3 cellular contexts compared by ENCODE assay signal in genomic region chr6:10957414-10957886, GRCh38.
A peak's percentile ranks its signal among the peaks of the same experiment; 100 is the strongest.
TF ChIP-seq lines count a peak whose summit lies in the region.

No MANE protein-coding gene starts in this region.

TF ChIP-seq in HepG2, 621 proteins besides CTCF, POLR2A, EP300 and RAD21 (continues in another document):
- TF ChIP-seq ZNF274 (CRISPR knock-in tag; IDR thresholded peaks at IDR 0.05) (no peak), MATR3 (CRISPR knock-in tag; IDR thresholded peaks at IDR 0.05) (no peak), MZF1 (CRISPR knock-in tag; IDR thresholded peaks at IDR 0.05; ENCODE audit: borderline replicate concordance) (no peak), ZBTB7A (CRISPR knock-in tag; IDR thresholded peaks at IDR 0.05) (peak; percentile 36; the same call in 1 of the 2 replicates), ZNF780A (CRISPR knock-in tag; IDR thresholded peaks at IDR 0.05) (no peak), SNAPC2 (CRISPR knock-in tag; IDR thresholded peaks at IDR 0.05) (no peak), REPIN1 (CRISPR knock-in tag; IDR thresholded peaks at IDR 0.05; ENCODE audit: borderline replicate concordance, low read depth) (no peak; the same call in 1 of the 2 replicates), PRPF4 (IDR thresholded peaks at IDR 0.05; ENCODE audit: low read depth, low read length, poor library complexity, severe bottlenecking) (no peak), HNF1B (CRISPR knock-in tag; IDR thresholded peaks at IDR 0.05) (peak; percentile 93), ZNF180 (CRISPR knock-in tag; IDR thresholded peaks at IDR 0.05; ENCODE audit: borderline replicate concordance, low read depth) (no peak), ZNF547 (CRISPR knock-in tag; IDR thresholded peaks at IDR 0.05) (0 out of 2 replicates have a peak, but pooled peaks have one; percentile 20), RBM39 (IDR thresholded peaks at IDR 0.05; ENCODE audit: low read depth, low read length, poor library complexity, severe bottlenecking) (no peak), MED8 (CRISPR knock-in tag; IDR thresholded peaks at IDR 0.05; ENCODE audit: insufficient replicate concordance) (peak; percentile 39), NFIC (IDR thresholded peaks at IDR 0.05; ENCODE audit: low read length) (no peak; the same call in 1 of the 2 replicates), ARNT (IDR thresholded peaks at IDR 0.05) (no peak), ZNF629 (CRISPR knock-in tag; conservative IDR thresholded peaks at IDR 0.05) (peak; percentile 27; the same call in 1 of the 2 replicates), HOMEZ (CRISPR knock-in tag; IDR thresholded peaks at IDR 0.05; ENCODE audit: low read depth) (peak; percentile 92), ZBTB20 (CRISPR knock-in tag; IDR thresholded peaks at IDR 0.05; ENCODE audit: borderline replicate concordance, low read depth) (0 out of 2 replicates have a peak, but pooled peaks have one; percentile 70), U2AF1 (optimal IDR thresholded peaks at IDR 0.05; ENCODE audit: low read depth, low read length) (no peak), HHEX (CRISPR knock-in tag; IDR thresholded peaks at IDR 0.05) (0 out of 2 replicates have a peak, but pooled peaks have one; percentile 40)
- TF ChIP-seq, protein P1, sequence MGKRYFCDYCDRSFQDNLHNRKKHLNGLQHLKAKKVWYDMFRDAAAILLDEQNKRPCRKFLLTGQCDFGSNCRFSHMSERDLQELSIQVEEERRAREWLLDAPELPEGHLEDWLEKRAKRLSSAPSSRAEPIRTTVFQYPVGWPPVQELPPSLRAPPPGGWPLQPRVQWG (CRISPR knock-in tag; IDR thresholded peaks at IDR 0.05; ENCODE audit: borderline replicate concordance, low read depth) = no peak

TF ChIP-seq in IMR-90, 13 proteins besides CTCF, POLR2A, EP300 and RAD21:
- TF ChIP-seq BHLHE40 (IDR thresholded peaks at IDR 0.05; ENCODE audit: low read depth, low read length) = no peak
- TF ChIP-seq CHD1 (IDR thresholded peaks at IDR 0.05; ENCODE audit: low read depth, low read length) = no peak
- no peak for TF ChIP-seq SMC3 (IDR thresholded peaks at IDR 0.05; ENCODE audit: low read depth, low read length)
- TF ChIP-seq NFE2L2 (IDR thresholded peaks at IDR 0.05; ENCODE audit: low read depth, low read length) = no peak
- no peak for TF ChIP-seq MXI1 (IDR thresholded peaks at IDR 0.05; ENCODE audit: borderline replicate concordance, low read depth, low read length)
- TF ChIP-seq RFX5 (IDR thresholded peaks at IDR 0.05; ENCODE audit: low read depth, low read length) = no peak
- TF ChIP-seq USF2 (IDR thresholded peaks at IDR 0.05; ENCODE audit: low read depth, low read length) = no peak
- no peak for TF ChIP-seq FOS (IDR thresholded peaks at IDR 0.05; ENCODE audit: low read depth, low read length)
- TF ChIP-seq RCOR1 (IDR thresholded peaks at IDR 0.05; ENCODE audit: insufficient replicate concordance, low read length) = no peak
- no peak for TF ChIP-seq MAZ (IDR thresholded peaks at IDR 0.05; ENCODE audit: borderline replicate concordance, low read depth, low read length)
- TF ChIP-seq CEBPB (IDR thresholded peaks at IDR 0.05; ENCODE audit: low read depth, low read length) = no peak
- no peak for TF ChIP-seq MAFK (IDR thresholded peaks at IDR 0.05; ENCODE audit: low read depth, low read length)
- TF ChIP-seq ELK1 (IDR thresholded peaks at IDR 0.05; ENCODE audit: borderline replicate concordance, low read depth, low read length) = no peak

TF ChIP-seq in WTC11, 78 proteins besides CTCF, POLR2A, EP300 and RAD21:
- TF ChIP-seq ZNF219 (CRISPR knock-in tag; IDR thresholded peaks at IDR 0.05; ENCODE audit: borderline replicate concordance) = no peak
- TF ChIP-seq, protein P2, sequence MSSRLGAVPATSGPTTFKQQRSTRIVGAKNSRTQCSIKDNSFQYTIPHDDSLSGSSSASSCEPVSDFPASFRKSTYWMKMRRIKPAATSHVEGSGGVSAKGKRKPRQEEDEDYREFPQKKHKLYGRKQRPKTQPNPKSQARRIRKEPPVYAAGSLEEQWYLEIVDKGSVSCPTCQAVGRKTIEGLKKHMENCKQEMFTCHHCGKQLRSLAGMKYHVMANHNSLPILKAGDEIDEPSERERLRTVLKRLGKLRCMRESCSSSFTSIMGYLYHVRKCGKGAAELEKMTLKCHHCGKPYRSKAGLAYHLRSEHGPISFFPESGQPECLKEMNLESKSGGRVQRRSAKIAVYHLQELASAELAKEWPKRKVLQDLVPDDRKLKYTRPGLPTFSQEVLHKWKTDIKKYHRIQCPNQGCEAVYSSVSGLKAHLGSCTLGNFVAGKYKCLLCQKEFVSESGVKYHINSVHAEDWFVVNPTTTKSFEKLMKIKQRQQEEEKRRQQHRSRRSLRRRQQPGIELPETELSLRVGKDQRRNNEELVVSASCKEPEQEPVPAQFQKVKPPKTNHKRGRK (CRISPR knock-in tag; IDR thresholded peaks at IDR 0.05; ENCODE audit: borderline replicate concordance) = no peak
- no peak for TF ChIP-seq MXD4 (CRISPR knock-in tag; IDR thresholded peaks at IDR 0.05; ENCODE audit: borderline replicate concordance)
- no peak for TF ChIP-seq ZNF138 (CRISPR knock-in tag; conservative IDR thresholded peaks at IDR 0.05)
- no peak for TF ChIP-seq IRF1 (CRISPR knock-in tag; IDR thresholded peaks at IDR 0.05)
- peak; percentile 65; the same call in 1 of the 2 replicates for TF ChIP-seq GABPB1 (CRISPR knock-in tag; IDR thresholded peaks at IDR 0.05)
- TF ChIP-seq, protein P3, sequence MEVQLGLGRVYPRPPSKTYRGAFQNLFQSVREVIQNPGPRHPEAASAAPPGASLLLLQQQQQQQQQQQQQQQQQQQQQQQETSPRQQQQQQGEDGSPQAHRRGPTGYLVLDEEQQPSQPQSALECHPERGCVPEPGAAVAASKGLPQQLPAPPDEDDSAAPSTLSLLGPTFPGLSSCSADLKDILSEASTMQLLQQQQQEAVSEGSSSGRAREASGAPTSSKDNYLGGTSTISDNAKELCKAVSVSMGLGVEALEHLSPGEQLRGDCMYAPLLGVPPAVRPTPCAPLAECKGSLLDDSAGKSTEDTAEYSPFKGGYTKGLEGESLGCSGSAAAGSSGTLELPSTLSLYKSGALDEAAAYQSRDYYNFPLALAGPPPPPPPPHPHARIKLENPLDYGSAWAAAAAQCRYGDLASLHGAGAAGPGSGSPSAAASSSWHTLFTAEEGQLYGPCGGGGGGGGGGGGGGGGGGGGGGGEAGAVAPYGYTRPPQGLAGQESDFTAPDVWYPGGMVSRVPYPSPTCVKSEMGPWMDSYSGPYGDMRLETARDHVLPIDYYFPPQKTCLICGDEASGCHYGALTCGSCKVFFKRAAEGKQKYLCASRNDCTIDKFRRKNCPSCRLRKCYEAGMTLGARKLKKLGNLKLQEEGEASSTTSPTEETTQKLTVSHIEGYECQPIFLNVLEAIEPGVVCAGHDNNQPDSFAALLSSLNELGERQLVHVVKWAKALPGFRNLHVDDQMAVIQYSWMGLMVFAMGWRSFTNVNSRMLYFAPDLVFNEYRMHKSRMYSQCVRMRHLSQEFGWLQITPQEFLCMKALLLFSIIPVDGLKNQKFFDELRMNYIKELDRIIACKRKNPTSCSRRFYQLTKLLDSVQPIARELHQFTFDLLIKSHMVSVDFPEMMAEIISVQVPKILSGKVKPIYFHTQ (CRISPR knock-in tag; IDR thresholded peaks at IDR 0.05) = no peak
